Comparison of ENCODE assay signal across 8 cellular contexts in genomic region chr20:21278829-21279228, GRCh38.
"Had no signal": no experiment of that assay in that cellular context is flagged by ENCODE, and none has a peak within 500 bp of the region (broad histone marks: within the 10 kb centered on the region; RNA-seq: fewer than 3 reads in every experiment).

No MANE protein-coding gene starts in this region.

- H3K9me3 Mint-ChIP-seq: HFFc6 had no signal

- H3K4me3 Mint-ChIP-seq: HFFc6, IgD-negative memory B cell had no signal

- ATAC-seq: HCT116 had no signal

- DNase-seq: GM23248, GOT3, H7, HFFc6, KBM-7 had no signal

- H3K4me1 Mint-ChIP-seq: IgD-negative memory B cell had no signal

- H3K36me3 Mint-ChIP-seq: IgD-negative memory B cell had no signal

- H3K27ac Mint-ChIP-seq: HFFc6, IgD-negative memory B cell had no signal

- H3K27ac ChIP-seq: GM23248, HL-60 had no signal
